Comparison of ENCODE assay signal across 29 cellular contexts in the genomic region with DNA sequence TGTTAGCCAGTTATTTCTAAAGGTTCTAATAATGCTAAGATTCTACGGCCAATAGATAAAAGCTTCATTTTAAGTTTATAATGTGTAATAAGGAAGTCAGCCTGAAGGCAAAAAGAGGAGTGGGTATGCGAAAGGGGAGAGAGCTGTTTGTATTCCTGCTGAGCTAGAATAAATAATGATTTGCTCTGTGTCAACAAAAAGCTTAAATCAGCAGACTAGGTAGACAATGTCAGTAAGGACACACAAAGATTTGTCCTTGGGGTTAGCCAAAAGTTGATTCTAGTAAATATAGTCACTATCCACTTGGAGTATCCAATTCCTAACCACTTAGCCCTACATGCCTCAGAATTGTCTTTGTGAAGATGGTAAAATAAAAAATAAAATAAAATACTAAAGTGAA.
"Had no signal": no experiment of that assay in that cellular context is flagged by ENCODE, and none has a peak within 500 bp of the region (broad histone marks: within the 10 kb centered on the region; RNA-seq: fewer than 3 reads in every experiment).

No MANE protein-coding gene starts in this region.

- H3K36me3 Mint-ChIP-seq: activated naive CD8-positive, alpha-beta T cell; memory B cell; natural killer cell treated with Interleukin-12 subunit alpha and Interleukin-12 subunit beta and Interleukin-15 and Interleukin-18, amount 100 ng/mL, for 72 hours had no signal

- DNase-seq: activated B cell treated with CpG ODN at 0.5 μM for 24 hours; activated CD4-positive, alpha-beta T cell treated with anti-CD3 and anti-CD28 coated beads for 36 hours; activated CD4-positive, alpha-beta T cell treated with anti-CD3 and anti-CD28 coated beads, Interleukin-2, amount 50 U/mL, for 4 hours; activated CD8-positive, alpha-beta memory T cell treated with anti-CD3 and anti-CD28 coated beads for 24 hours; activated CD8-positive, alpha-beta memory T cell treated with anti-CD3 and anti-CD28 coated beads, Interleukin-2, amount 50 U/mL, for 4 hours; activated naive CD4-positive, alpha-beta T cell; activated T-cell treated with anti-CD3 and anti-CD28 coated beads, Interleukin-2, amount 50 U/mL, for 24 hours; adrenal gland; brain microvascular endothelial cell; caudate nucleus; dermis blood vessel endothelial cell; effector memory CD4-positive, alpha-beta T cell; hippocampal formation; left ventricle myocardium superior; ovary; stimulated activated CD4-positive, alpha-beta T cell treated with anti-CD3 and anti-CD28 coated beads, Interleukin-12 subunit alpha, Interleukin-12 subunit beta, amount 100 ng/mL, for 4 hours; stimulated activated CD4-positive, alpha-beta T cell treated with anti-CD3 and anti-CD28 coated beads, Interleukin-4, amount 100 ng/mL, for 4 hours; stimulated activated naive CD8-positive, alpha-beta T cell treated with anti-CD3 and anti-CD28 coated beads, Interleukin-15, Interleukin-2, amounts not matched to agents 100 U/mL and 50 U/mL, for 24 hours; T-helper 9 cell; thyroid gland; upper lobe of right lung had no signal

- H3K27ac ChIP-seq: adrenal gland, ascending aorta, brain microvascular endothelial cell, neutrophil, ovary, prostate gland, right atrium auricular region, thyroid gland, upper lobe of right lung had no signal

- H3K4me1 ChIP-seq: adrenal gland, ascending aorta, prostate gland, right atrium auricular region, thyroid gland, upper lobe of right lung had no signal

- H3K9me3 Mint-ChIP-seq: activated T-cell treated with anti-CD3 and anti-CD28 coated beads, Interleukin-2, amount 50 U/mL, for 24 hours; activated T-helper 2 cell treated with anti-CD3 and anti-CD28 coated beads, Interferon-gamma antibody, Interleukin-2, Interleukin-4, amounts not matched to agents 10 μg/mL and 5 μg/mL and 100 μg/mL, durations not matched to agents 14 hours and 24 hours and 36 hours; memory B cell; natural killer cell treated with Interleukin-12 subunit alpha and Interleukin-12 subunit beta and Interleukin-15 and Interleukin-18, amount 100 ng/mL, for 72 hours had no signal

- H3K27me3 Mint-ChIP-seq: activated B cell treated with CpG ODN at 0.5 μM for 24 hours; activated CD4-positive, alpha-beta T cell treated with anti-CD3 and anti-CD28 coated beads for 36 hours; activated naive CD8-positive, alpha-beta T cell; memory B cell had no signal

- H3K27ac Mint-ChIP-seq: activated B cell treated with CpG ODN at 0.5 μM for 24 hours; activated CD4-positive, alpha-beta T cell treated with anti-CD3 and anti-CD28 coated beads for 36 hours; activated naive CD8-positive, alpha-beta T cell; activated T-cell treated with anti-CD3 and anti-CD28 coated beads, Interleukin-2, amount 50 U/mL, for 24 hours; activated T-helper 2 cell treated with anti-CD3 and anti-CD28 coated beads, Interferon-gamma antibody, Interleukin-2, Interleukin-4, amounts not matched to agents 10 μg/mL and 5 μg/mL and 100 μg/mL, durations not matched to agents 14 hours and 24 hours and 36 hours; memory B cell; natural killer cell treated with Interleukin-12 subunit alpha and Interleukin-12 subunit beta and Interleukin-15 and Interleukin-18, amount 100 ng/mL, for 72 hours had no signal

- H3K4me3 ChIP-seq: adrenal gland, ascending aorta, ovary, prostate gland, right atrium auricular region, thyroid gland, upper lobe of right lung had no signal

- H3K4me3 Mint-ChIP-seq: activated B cell treated with CpG ODN at 0.5 μM for 24 hours; activated CD4-positive, alpha-beta T cell treated with anti-CD3 and anti-CD28 coated beads for 36 hours; activated naive CD8-positive, alpha-beta T cell; activated T-cell treated with anti-CD3 and anti-CD28 coated beads, Interleukin-2, amount 50 U/mL, for 24 hours; memory B cell; natural killer cell treated with Interleukin-12 subunit alpha and Interleukin-12 subunit beta and Interleukin-15 and Interleukin-18, amount 100 ng/mL, for 72 hours had no signal

- H3K9me3 ChIP-seq: adrenal gland, ascending aorta, neutrophil, ovary, prostate gland, right atrium auricular region, thyroid gland, upper lobe of right lung had no signal

- H3K36me3 ChIP-seq: adrenal gland, ascending aorta, brain microvascular endothelial cell, neutrophil, ovary, prostate gland, right atrium auricular region, thyroid gland, upper lobe of right lung had no signal

- H3K4me1 Mint-ChIP-seq: activated B cell treated with CpG ODN at 0.5 μM for 24 hours; activated CD4-positive, alpha-beta T cell treated with anti-CD3 and anti-CD28 coated beads for 36 hours; memory B cell had no signal
